ENCODE assay signal across 20 cellular contexts in the genomic region with DNA sequence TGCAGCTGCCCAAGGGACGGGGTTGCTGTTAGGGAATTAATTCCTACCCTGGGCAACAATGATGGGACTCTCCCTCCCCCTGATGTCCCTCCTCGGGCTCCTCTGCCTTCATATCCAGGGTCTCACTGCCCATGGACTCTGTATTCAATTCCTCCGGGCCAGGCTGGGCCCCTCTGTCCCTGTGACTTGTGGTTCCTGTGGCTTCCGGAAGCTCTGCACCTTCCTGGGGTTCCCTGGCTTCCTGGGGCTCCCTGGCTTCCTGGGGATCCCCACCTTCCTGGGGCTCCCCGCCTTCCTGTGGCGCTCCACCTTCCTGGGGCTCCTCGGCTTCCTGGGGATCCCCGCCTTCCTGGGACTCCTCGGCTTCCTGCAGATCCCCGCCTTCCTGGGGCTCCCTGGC. TPM values are rescaled to one million over a fixed set of nuclear protein-coding genes. Genes with fewer than 3 reads are reported as not detected.
DNase-seq lines count a peak whose midpoint lies in the region; ATAC-seq and TF ChIP-seq lines count a peak whose summit lies in the region.
"Had no signal": no experiment of that assay in that cellular context is flagged by ENCODE, and none has a peak within 500 bp of the region (broad histone marks: within the 10 kb centered on the region; RNA-seq: fewer than 3 reads in every experiment).

No MANE protein-coding gene starts in this region.

- H3K4me3 Mint-ChIP-seq in activated T-cell treated with anti-CD3 and anti-CD28 coated beads, Interleukin-2, amount 50 U/mL, for 72 hours: peak overlapping the region; percentile 6 to 42
- no peak overlapping the region for H3K4me3 Mint-ChIP-seq in activated T-cell treated with anti-CD3 and anti-CD28 coated beads, Interleukin-2, amount 50 U/mL, for 24 hours
- H3K4me3 Mint-ChIP-seq in stimulated activated effector memory CD8-positive, alpha-beta T cell treated with anti-CD3 and anti-CD28 coated beads, Interleukin-12 subunit alpha, Interleukin-12 subunit beta, amount 100 ng/mL, for 72 hours: peak overlapping the region; percentile 37

- H3K27ac ChIP-seq in left ventricle myocardium inferior (replicated peaks): peak overlapping the region; percentile 74
- H3K27ac ChIP-seq in effector memory CD4-positive, alpha-beta T cell (ENCODE audit: insufficient read depth, low read length, poor library complexity, severe bottlenecking): no peak overlapping the region
- H3K27ac ChIP-seq: GM23248, RWPE1 had no signal

- peaks cover 5% of the 10 kb centered on the region for H3K27me3 Mint-ChIP-seq in activated T-cell treated with anti-CD3 and anti-CD28 coated beads, Interleukin-2, amount 50 U/mL, for 72 hours (ENCODE audit: low read depth)
- peaks cover 2% of the 10 kb centered on the region for H3K27me3 Mint-ChIP-seq in activated T-cell treated with anti-CD3 and anti-CD28 coated beads, Interleukin-2, amount 50 U/mL, for 24 hours

- peaks cover 32% of the 10 kb centered on the region for H3K36me3 ChIP-seq in left ventricle myocardium inferior
- no peaks in the 10 kb centered on the region for H3K36me3 ChIP-seq in effector memory CD4-positive, alpha-beta T cell (ENCODE audit: control insufficient read depth, insufficient read depth, low read length)

- TF ChIP-seq CTCF in left ventricle myocardium inferior (IDR thresholded peaks at IDR 0.05; ENCODE audit: borderline replicate concordance): no peak

- no peak for DNase-seq in activated T-cell treated with anti-CD3 and anti-CD28 coated beads, Interleukin-2, amount 50 U/mL, for 72 hours
- no peak for DNase-seq in activated T-cell treated with anti-CD3 and anti-CD28 coated beads, Interleukin-2, amount 50 U/mL, for 24 hours
- DNase-seq in left ventricle myocardium inferior (no peak), Right ventricle myocardium inferior (ENCODE audit: missing footprints) (no peak), NCI-H187 treated with DMSO at 0.1 percent for 48 hours (lab: John Stamatoyannopoulos, UW) (no peak)
- DNase-seq in effector memory CD4-positive, alpha-beta T cell: no peak
- no peak for DNase-seq in stimulated activated effector memory CD8-positive, alpha-beta T cell treated with anti-CD3 and anti-CD28 coated beads, Interleukin-12 subunit alpha, Interleukin-12 subunit beta, amount 100 ng/mL, for 72 hours (ENCODE audit: low spot score in 2 of 2)
- DNase-seq: 8988T, COR-L47, DMS153, EL, GM23248, HCEC 1CT, NCI-H1436, NCI-H2029 treated with DMSO at 0.1 percent for 48 hours, NCI-H2171 treated with DMSO at 0.1 percent for 48 hours, NCI-H748 treated with DMSO at 0.1 percent for 48 hours had no signal

- no peaks in the 10 kb centered on the region for H3K27me3 ChIP-seq in left ventricle myocardium inferior (ENCODE audit: low read depth)
- no peaks in the 10 kb centered on the region for H3K27me3 ChIP-seq in effector memory CD4-positive, alpha-beta T cell (replicated peaks; ENCODE audit: control insufficient read depth, insufficient read depth, low read length, poor library complexity, severe bottlenecking)

- H3K4me1 ChIP-seq in left ventricle myocardium inferior: peaks cover 77% of the 10 kb centered on the region
- H3K4me1 ChIP-seq in effector memory CD4-positive, alpha-beta T cell (ENCODE audit: control insufficient read depth, insufficient read depth, low read length, poor library complexity, severe bottlenecking): peaks cover 16% of the 10 kb centered on the region

- H3K27ac Mint-ChIP-seq in activated T-cell treated with anti-CD3 and anti-CD28 coated beads, Interleukin-2, amount 50 U/mL, for 72 hours: no peak overlapping the region
- H3K27ac Mint-ChIP-seq in activated T-cell treated with anti-CD3 and anti-CD28 coated beads, Interleukin-2, amount 50 U/mL, for 24 hours: no peak overlapping the region
- H3K27ac Mint-ChIP-seq in stimulated activated effector memory CD8-positive, alpha-beta T cell treated with anti-CD3 and anti-CD28 coated beads, Interleukin-12 subunit alpha, Interleukin-12 subunit beta, amount 100 ng/mL, for 72 hours: peak overlapping the region; percentile 68

- H3K4me3 ChIP-seq in left ventricle myocardium inferior: no peak overlapping the region
- peak overlapping the region; percentile 12 for H3K4me3 ChIP-seq in effector memory CD4-positive, alpha-beta T cell (ENCODE audit: insufficient read depth, low read depth, low read length, poor library complexity, severe bottlenecking)
- H3K4me3 ChIP-seq: GM23248 had no signal

- H3K36me3 Mint-ChIP-seq in activated T-cell treated with anti-CD3 and anti-CD28 coated beads, Interleukin-2, amount 50 U/mL, for 72 hours (ENCODE audit: insufficient read depth in 2 of 2): no peaks in the 10 kb centered on the region
- no peaks in the 10 kb centered on the region for H3K36me3 Mint-ChIP-seq in activated T-cell treated with anti-CD3 and anti-CD28 coated beads, Interleukin-2, amount 50 U/mL, for 24 hours (ENCODE audit: low read depth)
- H3K36me3 Mint-ChIP-seq in stimulated activated effector memory CD8-positive, alpha-beta T cell treated with anti-CD3 and anti-CD28 coated beads, Interleukin-12 subunit alpha, Interleukin-12 subunit beta, amount 100 ng/mL, for 72 hours: no peaks in the 10 kb centered on the region

- ATAC-seq in activated T-cell treated with anti-CD3 and anti-CD28 coated beads, Interleukin-2, amount 50 U/mL, for 72 hours (replicated peaks in 1 of 2): no peak
- ATAC-seq in Right ventricle myocardium inferior (no peak), HG03175 (IDR thresholded peaks at IDR 0.05; ENCODE audit: unreplicated experiment) (no peak)
- ATAC-seq in stimulated activated effector memory CD8-positive, alpha-beta T cell treated with anti-CD3 and anti-CD28 coated beads, Interleukin-12 subunit alpha, Interleukin-12 subunit beta, amount 100 ng/mL, for 72 hours: no peak

- intact Hi-C loops in left ventricle myocardium inferior (cut with micrococcal nuclease): no loop called here
- intact Hi-C loops in Right ventricle myocardium inferior (cut with DNase I): loop anchor here (10.0 kb wide), 1 partner anchor 198 kb away; no protein-coding TSS in a partner anchor

- no peaks in the 10 kb centered on the region for H3K9me3 Mint-ChIP-seq in activated T-cell treated with anti-CD3 and anti-CD28 coated beads, Interleukin-2, amount 50 U/mL, for 72 hours
- H3K9me3 Mint-ChIP-seq in activated T-cell treated with anti-CD3 and anti-CD28 coated beads, Interleukin-2, amount 50 U/mL, for 24 hours: no peaks in the 10 kb centered on the region
- H3K9me3 Mint-ChIP-seq in stimulated activated effector memory CD8-positive, alpha-beta T cell treated with anti-CD3 and anti-CD28 coated beads, Interleukin-12 subunit alpha, Interleukin-12 subunit beta, amount 100 ng/mL, for 72 hours: no peaks in the 10 kb centered on the region

- H3K9me3 ChIP-seq in left ventricle myocardium inferior (replicated peaks): no peaks in the 10 kb centered on the region
- no peaks in the 10 kb centered on the region for H3K9me3 ChIP-seq in effector memory CD4-positive, alpha-beta T cell (ENCODE audit: control insufficient read depth, low read length)

- no peaks in the 10 kb centered on the region for H3K4me1 Mint-ChIP-seq in activated T-cell treated with anti-CD3 and anti-CD28 coated beads, Interleukin-2, amount 50 U/mL, for 72 hours (ENCODE audit: low read depth)
- H3K4me1 Mint-ChIP-seq in activated T-cell treated with anti-CD3 and anti-CD28 coated beads, Interleukin-2, amount 50 U/mL, for 24 hours (ENCODE audit: low read depth): peaks cover 7% of the 10 kb centered on the region
- peaks cover 14% of the 10 kb centered on the region for H3K4me1 Mint-ChIP-seq in stimulated activated effector memory CD8-positive, alpha-beta T cell treated with anti-CD3 and anti-CD28 coated beads, Interleukin-12 subunit alpha, Interleukin-12 subunit beta, amount 100 ng/mL, for 72 hours

RNA-seq across cellular contexts. Expression of gene SRL, which starts 35.2 kb away (rescaled TPM):
- not detected for total RNA-seq in activated T-cell treated with anti-CD3 and anti-CD28 coated beads, Interleukin-2, amount 50 U/mL, for 72 hours
- total RNA-seq in left ventricle myocardium inferior (445 TPM), Right ventricle myocardium inferior (419 TPM)
- total RNA-seq: GM23248, NCI-H460 had no signal

Comparison
In these comparisons a context has a peak if more than half of its experiments do, and no peak if none do; other contexts are left out.
1. RNA of gene SRL, which starts 35.2 kb away (total RNA-seq): 445 TPM in left ventricle myocardium inferior (single experiment) and 419 TPM in Right ventricle myocardium inferior (single experiment); not detected in activated T-cell treated with anti-CD3 and anti-CD28 coated beads, Interleukin-2, amount 50 U/mL, for 72 hours; every median in the first group is over 100 times any median in the second.